Comparison of ENCODE assay signal across 8 cellular contexts in genomic region chr12:56116267-56117081, GRCh38. TPM values are rescaled to one million over a fixed set of nuclear protein-coding genes. Genes with fewer than 3 reads are reported as not detected.
DNase-seq lines count a peak whose midpoint lies in the region; ATAC-seq and TF ChIP-seq lines count a peak whose summit lies in the region.

Gene RPL41 (plus strand): TSS chr12:56116633.

- peaks cover 63% of the 10 kb centered on the region for H3F3A ChIP-seq in PC-9 (ENCODE audit: insufficient read depth, low read depth)

- peak; percentile 100 for TF ChIP-seq POLR2A in erythroblast (IDR thresholded peaks at IDR 0.05; ENCODE audit: low read length)

- intact Hi-C loops in PC-9 (cut with micrococcal nuclease; ENCODE audit: unreplicated experiment): loop anchor here (1.0 to 5.0 kb wide), 5 partner anchors 37 to 891 kb away; partner anchors contain the start of genes MYL6, RAB5B, RPS26 and ZBTB39

- in situ Hi-C loops in Caki2 (cut with HindIII; ENCODE audit: low pct_unique_long_range_greater_than_20kb, low sequenced_read_pairs): no loop called here
- in situ Hi-C loops in KBM-7 (cut with MboI; ENCODE audit: low pct_unique_long_range_greater_than_20kb, low sequenced_read_pairs): no loop called here

- H3K9me3 ChIP-seq in PC-9 (ENCODE audit: insufficient read depth, low read depth) (no peaks in the 10 kb centered on the region), mucosa of rectum (ENCODE audit: control insufficient read depth in 2 of 2, low read length in 2 of 2) (no peaks in the 10 kb centered on the region)

- BruUV-seq in PC-9 (replicated peaks; lab: Mats Ljungman, UMichigan): no TSS peak

- peak within 1 kb of the TSS; percentile 91 to 99 for H3K9ac ChIP-seq in mucosa of rectum (ENCODE audit: low read depth in 1 of 2, low read length in 2 of 2)

- H3K27me3 ChIP-seq in PC-9 (ENCODE audit: insufficient read depth, low read depth) (no peaks in the 10 kb centered on the region), mucosa of rectum (ENCODE audit: control insufficient read depth in 2 of 2, insufficient read depth in 2 of 2, low read length in 2 of 2) (no peaks in the 10 kb centered on the region)

- H3K27ac ChIP-seq in PC-9 (peak within 1 kb of the TSS; percentile 96), mucosa of rectum (ENCODE audit: low read depth in 2 of 2, low read length in 2 of 2) (peak within 1 kb of the TSS; percentile 94 to 96)

- CTCF ChIA-PET in PC-9 (lab: Charles Lee): interaction anchor here (1.1 kb wide), 1 partner anchor 73 kb away, joined by 3 read pairs; the partner anchor contains the start of gene SMARCC2

- TF ChIP-seq CTCF in PC-9 (conservative IDR thresholded peaks at IDR 0.05): 0 out of 2 replicates have a peak, but pooled peaks have one; percentile 18

- H3K79me2 ChIP-seq in PC-9 (ENCODE audit: low read depth): peaks cover 19% of the 10 kb centered on the region

- H2AFZ ChIP-seq in PC-9: peak within 1 kb of the TSS; percentile 85

- H3K4me3 ChIP-seq in PC-9: peak within 1 kb of the TSS; percentile 98
- peak within 1 kb of the TSS; percentile 82 to 92 for H3K4me3 ChIP-seq in mucosa of rectum (ENCODE audit: low read length in 2 of 2)

- H3K4me1 ChIP-seq in PC-9 (replicated peaks; ENCODE audit: insufficient read depth) (peaks cover 26% of the 10 kb centered on the region), mucosa of rectum (ENCODE audit: control insufficient read depth in 2 of 2, insufficient read depth in 2 of 2, low read length in 2 of 2) (peaks cover 18 to 20% of the 10 kb centered on the region in 2 donors)

- POLR2A ChIA-PET in PC-9 (lab: Charles Lee; ENCODE audit: unreplicated experiment): interaction anchor here (0.6 to 1.0 kb wide), 2 partner anchors 13 to 69 kb away, joined by 4 to 9 read pairs; no protein-coding TSS in a partner anchor

- H3K4me2 ChIP-seq in PC-9: peak within 1 kb of the TSS; percentile 89

- ATAC-seq in GM21528 (IDR thresholded peaks at IDR 0.05; ENCODE audit: low FRiP score, unreplicated experiment): peak; percentile 53

- H4K20me1 ChIP-seq in PC-9 (ENCODE audit: insufficient read depth): no peaks in the 10 kb centered on the region

- DNase-seq in Caki2 (ENCODE audit: low read depth): peak; percentile 98
- peak; percentile 97 for DNase-seq in KBM-7
- peak; percentile 79 to 91 for DNase-seq in PC-9
- peak; percentile 89 for DNase-seq in activated T-cell treated with anti-CD3 and anti-CD28 coated beads for 48 hours (ENCODE audit: low read depth)
- DNase-seq in erythroblast (lab: John Stamatoyannopoulos, UW): peak; percentile 96 to 98
- peak; percentile 98 for DNase-seq in stimulated activated CD8-positive, alpha-beta memory T cell treated with anti-CD3 and anti-CD28 coated beads, Interleukin-4, amount 100 ng/mL, for 48 hours

- peaks cover 10% of the 10 kb centered on the region; the same call in 1 of the 2 replicates for H3K36me3 ChIP-seq in PC-9 (ENCODE audit: low read depth)
- H3K36me3 ChIP-seq in mucosa of rectum (ENCODE audit: control insufficient read depth in 2 of 2, insufficient read depth in 2 of 2, low read length in 2 of 2): peaks cover 17 to 32% of the 10 kb centered on the region in 2 donors

- H3K9me2 ChIP-seq in PC-9 (ENCODE audit: insufficient read depth): no peaks in the 10 kb centered on the region

RNA-seq across cellular contexts. Expression of gene RPL41, which starts in this region (rescaled TPM):
- 3,851 and 5,660 TPM in 2 replicates for total RNA-seq in Caki2 (2014; rRNA removed; shearing (Covaris generic); ENCODE audit: low replicate concordance)
- total RNA-seq in PC-9 (2021): 3,423 and 4,460 TPM in 2 replicates

Comparison
In these comparisons a context has a peak if more than half of its experiments do, and no peak if none do; other contexts are left out.
1. Peak in every context shown above with its lines: DNase-seq, ATAC-seq, H3K4me3 ChIP-seq and H3K27ac ChIP-seq.